9 cellular contexts compared by ENCODE assay signal in the genomic region with DNA sequence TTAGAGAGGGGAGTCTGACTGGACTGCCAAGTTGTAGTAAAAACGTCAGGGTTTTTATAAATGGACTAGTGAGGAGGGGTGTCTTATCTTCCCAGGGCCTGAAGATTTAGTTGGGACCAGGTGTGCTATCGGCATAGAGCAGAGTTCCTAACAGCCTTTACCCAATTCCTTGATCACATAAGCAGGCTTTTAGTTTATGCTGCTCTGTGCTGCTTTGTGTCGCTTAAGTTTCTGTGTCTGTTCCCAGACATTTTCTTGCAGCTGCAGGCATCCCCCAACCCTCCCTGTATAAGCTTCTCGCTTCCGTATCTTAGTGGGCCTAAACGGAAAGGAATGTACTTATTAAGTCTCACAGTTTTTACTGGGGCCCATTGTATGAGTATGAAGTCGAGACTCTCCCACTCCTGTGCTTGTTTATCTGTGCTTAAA. TPM values are rescaled to one million over a fixed set of nuclear protein-coding genes. Genes with fewer than 3 reads are reported as not detected.
DNase-seq lines count a peak whose midpoint lies in the region; ATAC-seq, FAIRE-seq and TF ChIP-seq lines count a peak whose summit lies in the region.
"Had no signal": no experiment of that assay in that cellular context is flagged by ENCODE, and none has a peak within 500 bp of the region (broad histone marks: within the 10 kb centered on the region; RNA-seq: fewer than 3 reads in every experiment).

No MANE protein-coding gene starts in this region.

- ATAC-seq in HepG2 (no peak), HG02610 (IDR thresholded peaks at IDR 0.05; ENCODE audit: unreplicated experiment) (no peak)

- TF ChIP-seq POLR2A in HepG2 (IDR thresholded peaks at IDR 0.05; ENCODE audit: insufficient read depth in 1 of 2, low read depth in 2 of 2, low read length in 2 of 2) = no peak
- no peak for TF ChIP-seq POLR2A in testis (IDR thresholded peaks at IDR 0.05)

- peak overlapping the region; percentile 75 for H3K4me2 ChIP-seq in HepG2 (ENCODE audit: low read depth, low read length)

- TF ChIP-seq EP300 in HepG2 (IDR thresholded peaks at IDR 0.05; ENCODE audit: low read depth in 2 of 2, low read length in 2 of 2) (no peak), HepG2 (CRISPR knock-in tag; IDR thresholded peaks at IDR 0.05; ENCODE audit: borderline replicate concordance) (no peak)

- H3K4me1 ChIP-seq in HepG2 (ENCODE audit: insufficient read depth, low read length) (peaks cover 38% of the 10 kb centered on the region), testis (peaks cover 42% of the 10 kb centered on the region)

- peaks cover 7% of the 10 kb centered on the region for H3K27me3 Mint-ChIP-seq in brain

- peaks cover 0 to 10% (median 3%) of the 10 kb centered on the region in 5 experiments for H3K9me3 Mint-ChIP-seq in brain

- H2AFZ ChIP-seq in HepG2 (ENCODE audit: low read length) = no peak overlapping the region

- peak overlapping the region; percentile 59 to 81 (median 73) for H3K4me3 Mint-ChIP-seq in brain

- DNase-seq in HFF-Myc (ENCODE audit: extremely low read depth, low read depth) = peak; percentile 33
- no peak for DNase-seq in HepG2 (ENCODE audit: low spot score)
- peak; percentile 24 for DNase-seq in testis
- no peak for DNase-seq in NCI-H128 (lab: John Stamatoyannopoulos, UW; ENCODE audit: unreplicated experiment)
- no peak for DNase-seq in ecto neural progenitor cell (ENCODE audit: low spot score)
- DNase-seq: NCI-H1105 had no signal

- 81% methylated on average over 6 of the region's 7 CpGs for WGBS in HepG2 (ENCODE audit: low lambda C conversion rate)
- 16 to 36% methylated on average over 7 of the region's 7 CpGs for WGBS in testis, 2 donors

- H3K36me3 Mint-ChIP-seq in brain = peaks cover 17% of the 10 kb centered on the region

- TF ChIP-seq RAD21 in HepG2 (CRISPR knock-in tag; IDR thresholded peaks at IDR 0.05) = no peak

- POLR2A ChIA-PET in HepG2 (lab: Yijun Ruan, JAX) = no interaction called here

- H3K79me2 ChIP-seq in HepG2 (ENCODE audit: insufficient read depth, low read length) = peaks cover 36% of the 10 kb centered on the region

- CTCF ChIA-PET in HepG2 (lab: Yijun Ruan, JAX; ENCODE audit: low intra/inter-chr PET ratio, low total read pairs) = no interaction called here

- in situ Hi-C loops in HepG2 (cut with HindIII; ENCODE audit: extremely low pct_ligation_motif_present, low pct_unique_long_range_greater_than_20kb) = no loop called here

- peak overlapping the region; percentile 64 to 89 (median 79) for H3K27ac Mint-ChIP-seq in brain

- H3K4me1 Mint-ChIP-seq in brain = peaks cover 77% of the 10 kb centered on the region

- no peaks in the 10 kb centered on the region for H3K9me3 ChIP-seq in HepG2 (ENCODE audit: low read length)
- H3K9me3 ChIP-seq in testis = no peaks in the 10 kb centered on the region
- H3K9me3 ChIP-seq: neutrophil had no signal

- BruUV-seq in HepG2 (replicated peaks; lab: Mats Ljungman, UMichigan) = no TSS peak

- peaks cover 12% of the 10 kb centered on the region; the same call in 1 of the 2 replicates for H4K20me1 ChIP-seq in HepG2 (ENCODE audit: insufficient read depth, low read length)

- no peak overlapping the region; the same call in 1 of the 2 replicates for H3K9ac ChIP-seq in HepG2 (ENCODE audit: insufficient read depth, low read depth, low read length)

- H3K27ac ChIP-seq in HepG2 (ENCODE audit: extremely low read length, insufficient read depth, low read length) = no peak overlapping the region
- H3K27ac ChIP-seq in testis = peak overlapping the region; percentile 38 to 98
- H3K27ac ChIP-seq: neutrophil had no signal

- H3K4me3 ChIP-seq in HFF-Myc (replicated peaks; ENCODE audit: low read depth, low read length) (peak overlapping the region; percentile 28), HepG2 (replicated peaks in 1 of 3; ENCODE audit: insufficient read depth in 1 of 3, low read depth in 2 of 3, low read length in 3 of 3) (no peak overlapping the region), testis (no peak overlapping the region)

- no peak for TF ChIP-seq CTCF in HFF-Myc (IDR thresholded peaks at IDR 0.05; ENCODE audit: low read depth, low read length, missing control alignments)
- TF ChIP-seq CTCF in brain (conservative IDR thresholded peaks at IDR 0.05) = no peak
- no peak for TF ChIP-seq CTCF in HepG2 (CRISPR knock-in tag; IDR thresholded peaks at IDR 0.05)
- no peak for TF ChIP-seq CTCF in testis (IDR thresholded peaks at IDR 0.05)

- H3K27me3 ChIP-seq in HepG2 (ENCODE audit: control insufficient read depth in 1 of 2, insufficient read depth in 2 of 2, low read length in 2 of 2) = no peaks in the 10 kb centered on the region; a peak in 2 of 5 replicates
- no peaks in the 10 kb centered on the region for H3K27me3 ChIP-seq in testis
- H3K27me3 ChIP-seq: neutrophil had no signal

- H3K36me3 ChIP-seq in HepG2 (replicated peaks in 1 of 2; ENCODE audit: control insufficient read depth in 1 of 2, insufficient read depth in 2 of 2, low read length in 2 of 2) (peaks cover 0 to 2% of the 10 kb centered on the region in 2 experiments; a peak in 1 of 5 replicates), testis (ENCODE audit: low read depth, missing control alignments) (no peaks in the 10 kb centered on the region)
- H3K36me3 ChIP-seq: neutrophil had no signal

- intact Hi-C loops in HepG2 (cut with micrococcal nuclease; ENCODE audit: unreplicated experiment) = loop anchor here (5.0 kb wide), 2 partner anchors 134 to 156 kb away; partner anchors contain the start of gene KLF9
- intact Hi-C loops in testis (cut with DNase I; ENCODE audit: low total_unique reads) = no loop called here

- FAIRE-seq in HepG2 (lab: Jason Lieb, UNC) = no peak

TF ChIP-seq in HepG2, 621 proteins besides CTCF, POLR2A, EP300 and RAD21:
- TF ChIP-seq SIX1 (CRISPR knock-in tag; IDR thresholded peaks at IDR 0.05; ENCODE audit: borderline replicate concordance) (no peak), PAF1 (CRISPR knock-in tag; IDR thresholded peaks at IDR 0.05) (no peak), CHD2 (IDR thresholded peaks at IDR 0.05; ENCODE audit: low read depth, low read length) (no peak), NCOR1 (IDR thresholded peaks at IDR 0.05; ENCODE audit: borderline replicate concordance, low read length) (no peak), ZNF772 (CRISPR knock-in tag; IDR thresholded peaks at IDR 0.05) (no peak)
TF ChIP-seq in HepG2: peak in this region for 0.

RNA-seq across cellular contexts. Expression of gene SMC5, which starts 2.6 kb away (rescaled TPM):
- polyA plus RNA-seq in brain (ENCODE audit: insufficient read depth, low read depth, low replicate concordance) (3.6 TPM), HepG2 (2011; rRNA removed) (7.2 TPM in 2 replicates), testis (ENCODE audit: insufficient read depth, low read depth, low replicate concordance) (11.9 TPM)
- total RNA-seq in HepG2 (2016; rRNA removed; fragmentation: Illumina TruSeq; extraction: Trizol) (26.7 and 29.4 TPM in 2 replicates), testis (10 to 100 TPM; 39.0 to 42.6 TPM)
- 3.0 and 7.2 TPM in 2 replicates for total RNA-seq in HepG2 (2016; cell fraction: cytosol; rRNA removed; fragmentation: Illumina TruSeq; extraction: Trizol; ENCODE audit: low read depth)
- 23.0 and 30.7 TPM in 2 replicates for total RNA-seq in HepG2 (2016; cell fraction: insoluble cytoplasmic fraction; rRNA removed; fragmentation: Illumina TruSeq; extraction: Trizol)
- total RNA-seq in HepG2 (2016; cell fraction: membrane; rRNA removed; fragmentation: Illumina TruSeq; extraction: Trizol) = 5.1 and 5.8 TPM in 2 replicates
- total RNA-seq in HepG2 (2016; cell fraction: nucleus; rRNA removed; fragmentation: Illumina TruSeq; extraction: Trizol) = 32.5 and 53.1 TPM in 2 replicates
- 3.5 and 20.3 TPM in 2 replicates for polyA plus RNA-seq in HepG2 (2011; cell fraction: cytosol; rRNA removed)
- 5.7 and 30.0 TPM in 2 replicates for polyA plus RNA-seq in HepG2 (2011; cell fraction: nucleus; rRNA removed)
- 9.5 and 13.0 TPM in 2 replicates for polyA plus RNA-seq in HepG2 (2012)
- polyA plus RNA-seq in HepG2 (2016; cell fraction: cytosol; fragmentation: Illumina TruSeq; extraction: Trizol; ENCODE audit: low read depth) = 0.41 and 0.53 TPM in 2 replicates
- polyA plus RNA-seq in HepG2 (2016; cell fraction: insoluble cytoplasmic fraction; fragmentation: Illumina TruSeq; extraction: Trizol; ENCODE audit: low read depth) = 20.4 and 21.3 TPM in 2 replicates
- polyA plus RNA-seq in HepG2 (2016; cell fraction: membrane; fragmentation: Illumina TruSeq; extraction: Trizol; ENCODE audit: low read depth) = 1.4 and 1.8 TPM in 2 replicates
- polyA plus RNA-seq in HepG2 (2016; cell fraction: nucleus; fragmentation: Illumina TruSeq; extraction: Trizol; ENCODE audit: insufficient read depth, low read depth) = 32.7 and 38.2 TPM in 2 replicates
- 2.9 and 5.1 TPM in 2 replicates for polyA minus RNA-seq in HepG2 (2011; rRNA and poly(A)+ RNA removed; ENCODE audit: low replicate concordance)
- polyA minus RNA-seq in HepG2 (2011; cell fraction: cytosol; rRNA and poly(A)+ RNA removed) = 8.5 and 9.0 TPM in 2 replicates
- polyA minus RNA-seq in HepG2 (2011; cell fraction: nucleus; rRNA and poly(A)+ RNA removed) = 50.0 and 64.8 TPM in 2 replicates

Comparison
In these comparisons a context has a peak if more than half of its experiments do, and no peak if none do; other contexts are left out.
1. DNase-seq: peak in HFF-Myc (single experiment) and testis (single experiment); none in HepG2 (single experiment), NCI-H128 (single experiment) and ecto neural progenitor cell (single experiment).